Comparison of ENCODE assay signal across 30 cellular contexts in the genomic region with DNA sequence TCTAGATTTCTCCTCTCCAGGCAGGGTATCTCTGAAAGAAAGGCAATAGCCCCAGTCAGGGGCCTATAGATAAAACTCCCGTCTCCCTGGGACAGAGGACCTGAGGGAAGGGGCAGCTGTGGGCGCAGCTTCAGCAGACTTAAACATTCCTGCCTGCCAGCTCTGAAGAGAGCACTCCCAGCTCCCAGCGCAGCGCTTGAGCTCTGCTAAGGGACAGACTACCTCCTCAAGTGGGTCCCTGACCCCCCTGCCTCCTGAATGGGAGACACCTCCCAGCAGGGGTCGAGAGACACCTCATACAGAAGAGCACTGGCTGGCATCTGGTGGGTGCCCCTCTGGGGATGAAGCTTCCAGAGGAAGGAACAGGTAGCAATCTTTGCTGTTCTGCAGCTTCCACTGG.
"Had no signal": no experiment of that assay in that cellular context is flagged by ENCODE, and none has a peak within 500 bp of the region (broad histone marks: within the 10 kb centered on the region; RNA-seq: fewer than 3 reads in every experiment).

No MANE protein-coding gene starts in this region.

- H3K4me1 ChIP-seq: adrenal gland, ascending aorta, body of pancreas, breast epithelium had no signal

- H3K4me3 ChIP-seq: adrenal gland, ascending aorta, body of pancreas, breast epithelium, cardiac muscle cell had no signal

- H3K27me3 ChIP-seq: adrenal gland, ascending aorta, body of pancreas, brain microvascular endothelial cell, breast epithelium, cardiac muscle cell had no signal

- H3K36me3 ChIP-seq: adrenal gland, ascending aorta, brain microvascular endothelial cell, breast epithelium, cardiac muscle cell had no signal

- H3K9me3 ChIP-seq: ascending aorta had no signal

- DNase-seq: activated effector memory CD4-positive, alpha-beta T cell treated with anti-CD3 and anti-CD28 coated beads, Interleukin-2, amount 50 U/mL, for 16 hours; activated effector memory CD4-positive, alpha-beta T cell treated with Interleukin-2 at 50 U/mL for 16 hours; activated gamma-delta T cell; activated gamma-delta T cell treated with Interleukin-2 at 50 U/mL for 16 hours; activated naive CD4-positive, alpha-beta T cell; activated naive CD4-positive, alpha-beta T cell treated with anti-CD3 and anti-CD28 coated beads for 36 hours; activated naive CD4-positive, alpha-beta T cell treated with anti-CD3 and anti-CD28 coated beads, Interleukin-2, amount 10 ng/mL, durations not matched to agents 7 days and 5 days; activated naive CD4-positive, alpha-beta T cell treated with anti-CD3 and anti-CD28 coated beads, Interleukin-2, amount 50 U/mL, for 16 hours; activated naive CD4-positive, alpha-beta T cell treated with Interleukin-2 at 50 U/mL for 16 hours; activated naive CD8-positive, alpha-beta T cell treated with anti-CD3 and anti-CD28 coated beads for 36 hours; activated naive CD8-positive, alpha-beta T cell treated with anti-CD3 and anti-CD28 coated beads, Interleukin-2, amount 10 ng/mL, durations not matched to agents 7 days and 5 days; activated naive CD8-positive, alpha-beta T cell treated with anti-CD3 and anti-CD28 coated beads, Interleukin-2, amount 50 U/mL, for 24 hours; activated T-cell treated with anti-CD3 and anti-CD28 coated beads, Interleukin-2, amount 50 U/mL, for 1 hour; activated T-cell treated with anti-CD3 and anti-CD28 coated beads, Interleukin-2, amount 50 U/mL, for 24 hours; activated T-cell treated with anti-CD3 and anti-CD28 coated beads, Interleukin-2, amount 50 U/mL, for 4 hours; activated T-cell treated with anti-CD3 and anti-CD28 coated beads, Interleukin-2, amount 50 U/mL, for 48 hours; activated T-cell treated with anti-CD3 and anti-CD28 coated beads, Interleukin-2, amount 50 U/mL, for 72 hours; adrenal gland; amniotic stem cell; amygdala; anterior cingulate cortex; aorta; body of pancreas; brain microvascular endothelial cell; caudate nucleus; central memory CD4-positive, alpha-beta T cell; cerebellar nuclear complex had no signal

- H3K27ac ChIP-seq: adrenal gland, ascending aorta, body of pancreas, brain microvascular endothelial cell, breast epithelium, cardiac muscle cell had no signal
